8 cellular contexts compared by ENCODE assay signal in the genomic region with DNA sequence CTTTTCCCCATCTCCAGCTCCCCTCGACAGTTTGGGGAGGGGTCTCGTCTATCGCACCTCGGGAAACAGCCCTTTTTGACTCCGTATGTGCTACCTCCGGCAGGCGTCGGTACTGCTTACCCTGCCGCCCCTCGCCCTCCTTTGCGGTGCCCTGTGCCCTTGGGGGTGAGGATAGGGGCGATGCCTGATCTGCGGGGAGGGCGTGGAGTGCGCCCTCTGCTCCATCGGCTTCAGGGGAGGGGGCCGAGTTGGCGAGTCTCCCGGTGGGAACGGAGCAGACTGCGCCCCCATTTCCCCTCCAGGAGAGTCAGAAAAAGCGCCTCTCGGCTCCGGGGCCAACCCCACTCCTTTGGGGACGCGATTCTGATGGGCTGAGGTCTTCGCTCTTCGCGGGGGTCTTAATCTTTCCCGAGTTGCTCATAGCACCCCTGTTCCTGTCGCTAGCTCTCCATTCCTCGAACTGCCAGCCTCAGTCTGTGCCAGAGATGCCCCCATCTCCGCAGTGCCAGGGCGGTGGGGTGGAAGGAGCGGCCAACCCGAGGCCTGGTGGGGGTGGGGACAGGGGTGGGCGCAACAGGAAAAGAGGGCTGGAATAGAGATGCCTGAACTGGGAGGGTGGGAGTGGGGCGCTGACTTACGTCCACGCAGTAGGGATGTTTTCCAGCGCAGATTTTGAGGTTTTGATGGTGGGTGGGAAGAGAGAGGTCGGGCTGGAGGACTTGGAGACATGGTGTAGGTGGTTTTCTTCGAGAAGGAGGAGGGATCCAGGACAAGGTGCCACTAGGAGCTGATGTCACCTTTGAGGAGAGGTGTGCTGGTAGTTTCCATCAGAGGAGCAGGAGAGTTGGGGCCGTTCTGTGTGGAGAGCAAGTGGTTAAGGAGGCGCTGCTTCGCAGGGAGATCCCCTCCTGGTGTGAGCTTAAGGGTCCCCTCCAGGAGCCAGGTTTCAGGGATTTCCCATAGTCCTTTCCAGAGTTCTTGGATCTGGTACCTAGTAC. TPM values are rescaled to one million over a fixed set of nuclear protein-coding genes. Genes with fewer than 3 reads are reported as not detected.
A peak's percentile ranks its signal among the peaks of the same experiment; 100 is the strongest.
DNase-seq lines count a peak whose midpoint lies in the region; ATAC-seq lines count a peak whose summit lies in the region.

No MANE protein-coding gene starts in this region.

- peaks cover 29% of the 10 kb centered on the region for H3K36me3 ChIP-seq in MG63
- H3K36me3 ChIP-seq in duodenal mucosa (ENCODE audit: control insufficient read depth in 1 of 2, insufficient read depth in 2 of 2, low read length in 2 of 2) = peaks cover 12 to 26% of the 10 kb centered on the region in 2 donors

- peak overlapping the region; percentile 60 for H3K27ac Mint-ChIP-seq in activated naive CD4-positive, alpha-beta T cell treated with anti-CD3 and anti-CD28 coated beads, Interleukin-2, amount 10 ng/mL, durations not matched to agents 7 days and 5 days
- H3K27ac Mint-ChIP-seq in naive B cell = peak overlapping the region in 3 of 6 donors; percentile 20 to 72 (median 23)

- CTCF ChIA-PET in activated naive CD4-positive, alpha-beta T cell treated with anti-CD3 and anti-CD28 coated beads, Interleukin-2, amount 10 ng/mL, durations not matched to agents 7 days and 5 days (lab: Charles Lee) = interaction anchor here (1.4 to 8.2 kb wide), 2 partner anchors 14 to 27 kb away, joined by 3 to 64 read pairs; no protein-coding TSS in a partner anchor

- DNase-seq in activated naive CD4-positive, alpha-beta T cell treated with anti-CD3 and anti-CD28 coated beads, Interleukin-2, amount 10 ng/mL, durations not matched to agents 7 days and 5 days = no peak
- DNase-seq in activated naive CD4-positive, alpha-beta T cell treated with anti-CD3 and anti-CD28 coated beads, Interleukin-2, amount 50 U/mL, for 16 hours = no peak
- DNase-seq in MG63 (no peak), naive B cell (no peak), ureter (ENCODE audit: low spot score) (no peak), DMS114 treated with DMSO at 0.1 percent for 48 hours (lab: John Stamatoyannopoulos, UW; ENCODE audit: unreplicated experiment) (no peak), NCI-H2171 (lab: John Stamatoyannopoulos, UW) (no peak)

- peak overlapping the region; percentile 46 to 70 for H3K9ac ChIP-seq in duodenal mucosa (ENCODE audit: low read depth in 1 of 2, low read length in 2 of 2)

- peaks cover 28% of the 10 kb centered on the region for H3K36me3 Mint-ChIP-seq in activated naive CD4-positive, alpha-beta T cell treated with anti-CD3 and anti-CD28 coated beads, Interleukin-2, amount 10 ng/mL, durations not matched to agents 7 days and 5 days
- peaks cover 0 to 4% of the 10 kb centered on the region in 2 donors for H3K36me3 Mint-ChIP-seq in naive B cell

- peak overlapping the region; percentile 86 for H3K4me3 Mint-ChIP-seq in activated naive CD4-positive, alpha-beta T cell treated with anti-CD3 and anti-CD28 coated beads, Interleukin-2, amount 10 ng/mL, durations not matched to agents 7 days and 5 days
- H3K4me3 Mint-ChIP-seq in naive B cell = peak overlapping the region; percentile 68 to 91 (median 82)

- H3K27me3 ChIP-seq in MG63 = 0 out of 2 replicates have a peak, but pooled peaks cover 3% of the 10 kb centered on the region
- peaks cover 13 to 19% of the 10 kb centered on the region in 2 donors for H3K27me3 ChIP-seq in duodenal mucosa (ENCODE audit: control insufficient read depth in 1 of 2, insufficient read depth in 2 of 2, low read length in 2 of 2)

- peaks cover 6 to 9% of the 10 kb centered on the region in 2 donors for H3K4me1 ChIP-seq in duodenal mucosa (ENCODE audit: control insufficient read depth in 1 of 2, insufficient read depth in 2 of 2, low read length in 2 of 2)

- H3K4me3 ChIP-seq in MG63 = peak overlapping the region; percentile 69
- H3K4me3 ChIP-seq in duodenal mucosa (ENCODE audit: low read depth in 1 of 2, low read length in 2 of 2) = peak overlapping the region; percentile 70 to 78

- peaks cover 2% of the 10 kb centered on the region for H3K9me3 Mint-ChIP-seq in activated naive CD4-positive, alpha-beta T cell treated with anti-CD3 and anti-CD28 coated beads, Interleukin-2, amount 10 ng/mL, durations not matched to agents 7 days and 5 days
- peaks cover 0 to 5% (median 0%) of the 10 kb centered on the region in 7 donors for H3K9me3 Mint-ChIP-seq in naive B cell

- peaks cover 21% of the 10 kb centered on the region for H3K4me1 Mint-ChIP-seq in activated naive CD4-positive, alpha-beta T cell treated with anti-CD3 and anti-CD28 coated beads, Interleukin-2, amount 10 ng/mL, durations not matched to agents 7 days and 5 days
- H3K4me1 Mint-ChIP-seq in naive B cell = peaks cover 4 to 12% (median 10%) of the 10 kb centered on the region in 3 donors

- H3K27me3 Mint-ChIP-seq in activated naive CD4-positive, alpha-beta T cell treated with anti-CD3 and anti-CD28 coated beads, Interleukin-2, amount 10 ng/mL, durations not matched to agents 7 days and 5 days = peaks cover 23% of the 10 kb centered on the region
- H3K27me3 Mint-ChIP-seq in naive B cell = peaks cover 0 to 8% (median 4%) of the 10 kb centered on the region in 3 donors

- H3K9me3 ChIP-seq in MG63 = no peaks in the 10 kb centered on the region
- no peaks in the 10 kb centered on the region for H3K9me3 ChIP-seq in duodenal mucosa (ENCODE audit: control insufficient read depth in 1 of 2, low read length in 2 of 2)

- peak; percentile 41 to 42 for ATAC-seq in naive B cell (ENCODE audit: low read depth in 2 of 2)

- no peak overlapping the region for H3K27ac ChIP-seq in duodenal mucosa (ENCODE audit: low read depth, low read length)

RNA-seq across cellular contexts. Expression of a gene that starts 0.7 kb away (rescaled TPM):
- total RNA-seq in MG63 (2014; rRNA removed; shearing (Covaris generic); ENCODE audit: low replicate concordance) = 0.39 and 1.2 TPM in 2 replicates
- not detected for polyA plus RNA-seq in naive B cell (ENCODE audit: low read depth in 6 of 6)
- total RNA-seq in ureter = 2.4 TPM

RNA-seq across cellular contexts. Expression of a gene that starts 19.8 kb away (rescaled TPM):
- 123 and 153 TPM in 2 replicates for total RNA-seq in MG63 (2014; rRNA removed; shearing (Covaris generic); ENCODE audit: low replicate concordance)
- polyA plus RNA-seq in naive B cell (ENCODE audit: low read depth in 6 of 6) = 10 to 100 TPM; 41.0 to 60.3 (median 54.9) TPM
- total RNA-seq in ureter = 50.7 TPM

RNA-seq across cellular contexts. Expression of a gene that starts 58.8 kb away (rescaled TPM):
- total RNA-seq in MG63 (2014; rRNA removed; shearing (Covaris generic); ENCODE audit: low replicate concordance) = not detected in 2 replicates
- not detected for polyA plus RNA-seq in naive B cell (ENCODE audit: low read depth in 6 of 6)
- total RNA-seq in ureter = not detected

RNA-seq across cellular contexts. Expression of a gene that starts 59.9 kb away (rescaled TPM):
- 25.9 and 27.4 TPM in 2 replicates for total RNA-seq in MG63 (2014; rRNA removed; shearing (Covaris generic); ENCODE audit: low replicate concordance)
- polyA plus RNA-seq in naive B cell (ENCODE audit: low read depth in 6 of 6) = 10 to 100 TPM; 51.2 to 74.1 (median 58.9) TPM
- 142 TPM for total RNA-seq in ureter
